Comparison of ENCODE assay signal across 7 cellular contexts in the genomic region with DNA sequence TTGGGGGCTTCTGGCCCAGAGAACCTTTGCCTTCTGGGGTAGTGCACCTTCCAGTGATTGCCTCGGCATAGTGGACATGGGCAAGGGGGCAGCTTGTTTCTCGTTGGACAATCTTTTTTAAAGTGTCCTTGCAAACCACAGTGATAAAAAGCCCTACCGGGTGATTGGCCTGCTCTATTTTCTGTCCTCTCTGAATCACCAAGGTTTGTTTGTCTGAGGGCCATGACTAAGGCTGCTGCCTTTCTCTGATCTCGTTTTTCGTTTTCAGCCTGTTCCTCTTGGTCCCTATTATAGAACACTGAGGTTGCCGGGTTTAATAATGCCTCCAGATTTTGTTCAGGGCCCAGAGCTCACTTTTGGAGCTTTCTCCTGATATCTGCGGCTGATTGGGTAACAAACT. TPM values are rescaled to one million over a fixed set of nuclear protein-coding genes. Genes with fewer than 3 reads are reported as not detected.
A peak's percentile ranks its signal among the peaks of the same experiment; 100 is the strongest.
DNase-seq lines count a peak whose midpoint lies in the region; ATAC-seq and TF ChIP-seq lines count a peak whose summit lies in the region.
"Not testable (repeated sequence)": the region's sequence is repeated elsewhere in the genome, so short reads cannot be mapped to it uniquely, and the experiment has no call there.

No MANE protein-coding gene starts in this region.

- not testable (repeated sequence) for H2BK5ac ChIP-seq in IMR-90 (ENCODE audit: low read depth, low read length, poor library complexity, severe bottlenecking)

- H4K20me1 ChIP-seq in IMR-90 (ENCODE audit: insufficient read depth, low read length); PC-9 (ENCODE audit: insufficient read depth): not testable (repeated sequence)

- H3K4me1 ChIP-seq in IMR-90 (ENCODE audit: control insufficient read depth, insufficient read depth, low read length); adrenal gland (replicated peaks in 1 of 2): not testable (repeated sequence)
- H3K4me1 ChIP-seq in PC-9 (replicated peaks; ENCODE audit: insufficient read depth) = peaks cover 21% of the 10 kb centered on the region

- not testable (repeated sequence) for H3K9me2 ChIP-seq in PC-9 (ENCODE audit: insufficient read depth)

- H2AK5ac ChIP-seq in IMR-90 (ENCODE audit: low read depth, low read length) = not testable (repeated sequence)

- not testable (repeated sequence) for TF ChIP-seq POLR2A in IMR-90 (IDR thresholded peaks at IDR 0.05; ENCODE audit: low read depth, low read length); adrenal gland (IDR thresholded peaks at IDR 0.05)

- dilution Hi-C loops in IMR-90 (cut with HindIII; ENCODE audit: low sequenced_read_pairs, unreplicated experiment) = not testable (repeated sequence)

- TF ChIP-seq CTCF in GM12865 (IDR thresholded peaks at IDR 0.05; ENCODE audit: insufficient read depth, low read depth, low read length, missing control alignments); IMR-90 (conservative IDR thresholded peaks at IDR 0.05; ENCODE audit: low read depth, low read length); PC-9 (conservative IDR thresholded peaks at IDR 0.05); adrenal gland (IDR thresholded peaks at IDR 0.05); choroid plexus epithelial cell (conservative IDR thresholded peaks at IDR 0.05; ENCODE audit: low read depth, low read length): not testable (repeated sequence)

- not testable (repeated sequence) for BruUV-seq in IMR-90 (replicated peaks; lab: Mats Ljungman, UMichigan); PC-9 (replicated peaks; lab: Mats Ljungman, UMichigan)

- H2BK15ac ChIP-seq in IMR-90 (ENCODE audit: low read depth, low read length) = not testable (repeated sequence)

- peak; percentile 15 for DNase-seq in Caki2 (ENCODE audit: low read depth)
- DNase-seq in GM12865 (ENCODE audit: low read depth) = peak; percentile 28
- DNase-seq in IMR-90 = peak; percentile 56
- peak in 1 of 2 experiments; percentile 55 for DNase-seq in PC-9
- peak in 6 of 7 donors; percentile 33 to 64 (median 44) for DNase-seq in adrenal gland
- DNase-seq in choroid plexus epithelial cell (ENCODE audit: low read depth) = peak; percentile 37
- DNase-seq in iris pigment epithelial cell (ENCODE audit: low read depth) = peak; percentile 56

- not testable (repeated sequence) for H2BK120ac ChIP-seq in IMR-90 (ENCODE audit: low read depth, low read length)

- not testable (repeated sequence) for H3K9me1 ChIP-seq in IMR-90 (ENCODE audit: insufficient read depth, low read length)

- H4K91ac ChIP-seq in IMR-90 (ENCODE audit: insufficient read depth, low read depth, low read length) = not testable (repeated sequence)

- H3K4me3 ChIP-seq in GM12865 (ENCODE audit: low read depth, low read length); IMR-90 (ENCODE audit: insufficient read depth, low read depth, low read length); PC-9; adrenal gland; choroid plexus epithelial cell (ENCODE audit: low read depth, low read length): not testable (repeated sequence)

- H3K27ac ChIP-seq in IMR-90 (ENCODE audit: insufficient read depth, low read length); PC-9: not testable (repeated sequence)
- H3K27ac ChIP-seq in adrenal gland = peak overlapping the region in 3 of 5 donors; percentile 19 to 72 (median 40)

- H2BK20ac ChIP-seq in IMR-90 (ENCODE audit: low read depth, low read length) = not testable (repeated sequence)

- not testable (repeated sequence) for H4K5ac ChIP-seq in IMR-90 (ENCODE audit: low read depth, low read length)

- ATAC-seq in IMR-90 (ENCODE audit: low read depth) = not testable (repeated sequence)

- H3K14ac ChIP-seq in IMR-90 (replicated peaks; ENCODE audit: low read depth, low read length) = not testable (repeated sequence)

- H3K9me3 ChIP-seq in IMR-90 (ENCODE audit: control insufficient read depth, insufficient read depth, low read length); PC-9 (ENCODE audit: insufficient read depth, low read depth); adrenal gland (replicated peaks in 1 of 3): not testable (repeated sequence)

- not testable (repeated sequence) for H3K4ac ChIP-seq in IMR-90 (ENCODE audit: low read depth, low read length)

- not testable (repeated sequence) for H3K56ac ChIP-seq in IMR-90 (ENCODE audit: extremely low read depth, insufficient read depth, low read length)

- H3K36me3 ChIP-seq in IMR-90 (ENCODE audit: control insufficient read depth, insufficient read depth, low read length); PC-9 (ENCODE audit: low read depth); adrenal gland (replicated peaks in 1 of 2): not testable (repeated sequence)

- not testable (repeated sequence) for H3K79me2 ChIP-seq in PC-9 (ENCODE audit: low read depth)

- H3K27me3 ChIP-seq in IMR-90 (ENCODE audit: control insufficient read depth, insufficient read depth, low read length); PC-9 (ENCODE audit: insufficient read depth, low read depth); adrenal gland: not testable (repeated sequence)

- H4K8ac ChIP-seq in IMR-90 (ENCODE audit: low read depth in 2 of 2, low read length in 2 of 2) = not testable (repeated sequence)

- not testable (repeated sequence) for H3K9ac ChIP-seq in IMR-90 (ENCODE audit: low read depth, low read length)

- not testable (repeated sequence) for H2AFZ ChIP-seq in IMR-90 (replicated peaks; ENCODE audit: low read length, poor library complexity)
- peak overlapping the region; percentile 49; the same call in 1 of the 2 replicates for H2AFZ ChIP-seq in PC-9

- not testable (repeated sequence) for H2AK9ac ChIP-seq in IMR-90 (replicated peaks; ENCODE audit: low read depth, low read length, poor library complexity)

- not testable (repeated sequence) for H3K23ac ChIP-seq in IMR-90 (ENCODE audit: low read depth, low read length)

- WGBS in IMR-90 (ENCODE audit: extremely low coverage in 2 of 2, insufficient read length in 1 of 2), 2 experiments = 39% methylated on average over 6 of the region's 7 CpGs; no CpG with 5 or more reads in 1 of the 2 experiments
- WGBS in adrenal gland, 4 donors = 50 to 64% (median 59%) methylated on average over 7 of the region's 7 CpGs

- in situ Hi-C loops in Caki2 (cut with HindIII; ENCODE audit: low pct_unique_long_range_greater_than_20kb, low sequenced_read_pairs); IMR-90 (cut with MboI; ENCODE audit: low sequenced_read_pairs): not testable (repeated sequence)

- not testable (repeated sequence) for H3K79me1 ChIP-seq in IMR-90 (ENCODE audit: low read depth in 1 of 2, low read length in 2 of 2)

- TF ChIP-seq RAD21 in IMR-90 (IDR thresholded peaks at IDR 0.05; ENCODE audit: low read length) = not testable (repeated sequence)

- intact Hi-C loops in IMR-90 (cut with micrococcal nuclease); PC-9 (cut with micrococcal nuclease; ENCODE audit: unreplicated experiment); adrenal gland (cut with DNase I): not testable (repeated sequence)

- CTCF ChIA-PET in IMR-90 (lab: Yijun Ruan, JAX) = interaction anchor here (0.9 kb wide), 1 partner anchor 40 kb away, joined by 3 read pairs; no protein-coding TSS in a partner anchor
- CTCF ChIA-PET in PC-9 (lab: Charles Lee) = not testable (repeated sequence)

- H3F3A ChIP-seq in PC-9 (ENCODE audit: insufficient read depth, low read depth) = not testable (repeated sequence)

- not testable (repeated sequence) for H3K4me2 ChIP-seq in IMR-90 (ENCODE audit: low read depth, low read length)
- peak overlapping the region; percentile 29 for H3K4me2 ChIP-seq in PC-9

- POLR2A ChIA-PET in IMR-90 (lab: Charles Lee; ENCODE audit: unreplicated experiment); PC-9 (lab: Charles Lee; ENCODE audit: unreplicated experiment): not testable (repeated sequence)

- not testable (repeated sequence) for H3K18ac ChIP-seq in IMR-90 (ENCODE audit: low read depth, low read length)

RNA-seq across cellular contexts. Expression of a gene that starts 42.5 kb away (rescaled TPM):
- total RNA-seq in Caki2 (2014; rRNA removed; shearing (Covaris generic); ENCODE audit: low replicate concordance) = 7.1 and 17.1 TPM in 2 replicates
- 32.6 and 66.4 TPM in 2 replicates for total RNA-seq in IMR-90 (2012; rRNA removed)
- polyA plus RNA-seq in IMR-90 (2012; rRNA removed) = 9.6 and 13.6 TPM in 2 replicates
- polyA plus RNA-seq in IMR-90 (2012; cell fraction: cytosol; rRNA removed) = 1.4 and 2.1 TPM in 2 replicates
- 1.4 and 17.2 TPM in 2 replicates for polyA plus RNA-seq in IMR-90 (2012; cell fraction: nucleus; rRNA removed; ENCODE audit: low replicate concordance)
- total RNA-seq in PC-9 (2021) = 41.7 and 51.6 TPM in 2 replicates
- 10 to 100 TPM; 19.1 to 57.5 (median 37.1) TPM for total RNA-seq in adrenal gland
- polyA plus RNA-seq in adrenal gland = 10 to 100 TPM; 11.2 to 69.6 (median 15.2) TPM
